24 cellular contexts compared by ENCODE assay signal in genomic region chr2:238905721-238906120, GRCh38. TPM values are rescaled to one million over a fixed set of nuclear protein-coding genes. Genes with fewer than 3 reads are reported as not detected.
"Had no signal": no experiment of that assay in that cellular context is flagged by ENCODE, and none has a peak within 500 bp of the region (broad histone marks: within the 10 kb centered on the region; RNA-seq: fewer than 3 reads in every experiment).

No MANE protein-coding gene starts in this region.

- H3K9me3 Mint-ChIP-seq: dendritic cell treated with granulocyte-macrophage colony-stimulating factor and Interleukin-4, amounts not matched to agents 40 ng/mL and 50 ng/mL, for 4 days; endodermal cell; nephron progenitor cell had no signal

- H3K36me3 Mint-ChIP-seq: naive thymus-derived CD8-positive, alpha-beta T cell; stimulated activated memory B cell treated with anti-CD40 and anti-IgM and Interleukin-4, amounts not matched to agents 10 μg/mL and 1 μg/mL and 100 μg/mL, for 72 hours had no signal

- H3K27me3 ChIP-seq: colonic mucosa, ovary, tibial nerve, upper lobe of right lung had no signal

- H3K27me3 Mint-ChIP-seq: dendritic cell treated with granulocyte-macrophage colony-stimulating factor and Interleukin-4, amounts not matched to agents 40 ng/mL and 50 ng/mL, for 4 days; stimulated activated memory B cell treated with anti-CD40 and anti-IgM and Interleukin-4, amounts not matched to agents 10 μg/mL and 1 μg/mL and 100 μg/mL, for 72 hours had no signal

- H3K9me3 ChIP-seq: colonic mucosa, gastrocnemius medialis, lower lobe of right lung, ovary, psoas muscle, spleen, thoracic aorta, tibial nerve, upper lobe of right lung had no signal

- DNase-seq: colonic mucosa; effector CD8-positive, alpha-beta T cell; endodermal cell; gastrocnemius medialis; head of caudate nucleus; left ventricle myocardium superior; lower lobe of right lung; nephron progenitor cell; psoas muscle; spleen; stimulated activated CD4-positive, alpha-beta T cell treated with anti-CD3 and anti-CD28 coated beads, Interleukin-4, amount 100 ng/mL, for 4 hours; stimulated activated naive CD8-positive, alpha-beta T cell treated with anti-CD3 and anti-CD28 coated beads, Interleukin-15, Interleukin-2, amounts not matched to agents 100 U/mL and 50 U/mL, for 24 hours; upper lobe of right lung had no signal

- H3K27ac ChIP-seq: colonic mucosa, epithelial cell of prostate, gastrocnemius medialis, lower lobe of right lung, ovary, psoas muscle, skin epidermis, spleen, thoracic aorta, tibial nerve, upper lobe of right lung had no signal

- H3K4me1 Mint-ChIP-seq: naive thymus-derived CD8-positive, alpha-beta T cell; stimulated activated memory B cell treated with anti-CD40 and anti-IgM and Interleukin-4, amounts not matched to agents 10 μg/mL and 1 μg/mL and 100 μg/mL, for 72 hours had no signal

- H3K36me3 ChIP-seq: colonic mucosa, gastrocnemius medialis, lower lobe of right lung, ovary, spleen, thoracic aorta, upper lobe of right lung had no signal

- FAIRE-seq: keratinocyte had no signal

- H3K27ac Mint-ChIP-seq: dendritic cell treated with granulocyte-macrophage colony-stimulating factor and Interleukin-4, amounts not matched to agents 40 ng/mL and 50 ng/mL, for 4 days; endodermal cell; naive thymus-derived CD8-positive, alpha-beta T cell; stimulated activated memory B cell treated with anti-CD40 and anti-IgM and Interleukin-4, amounts not matched to agents 10 μg/mL and 1 μg/mL and 100 μg/mL, for 72 hours had no signal

- H3K4me3 ChIP-seq: colonic mucosa, gastrocnemius medialis, lower lobe of right lung, ovary, psoas muscle, skin epidermis, spleen, thoracic aorta, tibial nerve, upper lobe of right lung had no signal

- H3K4me1 ChIP-seq: colonic mucosa, gastrocnemius medialis, lower lobe of right lung, psoas muscle, spleen had no signal

- ATAC-seq: esophagus mucosa; gastrocnemius medialis; left ventricle myocardium superior; lower lobe of right lung; naive thymus-derived CD8-positive, alpha-beta T cell; psoas muscle; right cardiac atrium; stimulated activated memory B cell treated with anti-CD40 and anti-IgM and Interleukin-4, amounts not matched to agents 10 μg/mL and 1 μg/mL and 100 μg/mL, for 72 hours; stimulated activated naive CD8-positive, alpha-beta T cell treated with anti-CD3 and anti-CD28 coated beads, Interleukin-15, Interleukin-2, amounts not matched to agents 100 U/mL and 50 U/mL, for 24 hours; upper lobe of right lung had no signal

- H3K4me3 Mint-ChIP-seq: dendritic cell treated with granulocyte-macrophage colony-stimulating factor and Interleukin-4, amounts not matched to agents 40 ng/mL and 50 ng/mL, for 4 days; endodermal cell; naive thymus-derived CD8-positive, alpha-beta T cell; nephron progenitor cell; stimulated activated memory B cell treated with anti-CD40 and anti-IgM and Interleukin-4, amounts not matched to agents 10 μg/mL and 1 μg/mL and 100 μg/mL, for 72 hours had no signal

RNA-seq across cellular contexts. Expression of gene TWIST2, which starts 57.8 kb away (rescaled TPM):
- total RNA-seq: naive thymus-derived CD8-positive, alpha-beta T cell had no signal
- polyA plus RNA-seq: naive thymus-derived CD8-positive, alpha-beta T cell had no signal
